16 cellular contexts compared by ENCODE assay signal in the genomic region with DNA sequence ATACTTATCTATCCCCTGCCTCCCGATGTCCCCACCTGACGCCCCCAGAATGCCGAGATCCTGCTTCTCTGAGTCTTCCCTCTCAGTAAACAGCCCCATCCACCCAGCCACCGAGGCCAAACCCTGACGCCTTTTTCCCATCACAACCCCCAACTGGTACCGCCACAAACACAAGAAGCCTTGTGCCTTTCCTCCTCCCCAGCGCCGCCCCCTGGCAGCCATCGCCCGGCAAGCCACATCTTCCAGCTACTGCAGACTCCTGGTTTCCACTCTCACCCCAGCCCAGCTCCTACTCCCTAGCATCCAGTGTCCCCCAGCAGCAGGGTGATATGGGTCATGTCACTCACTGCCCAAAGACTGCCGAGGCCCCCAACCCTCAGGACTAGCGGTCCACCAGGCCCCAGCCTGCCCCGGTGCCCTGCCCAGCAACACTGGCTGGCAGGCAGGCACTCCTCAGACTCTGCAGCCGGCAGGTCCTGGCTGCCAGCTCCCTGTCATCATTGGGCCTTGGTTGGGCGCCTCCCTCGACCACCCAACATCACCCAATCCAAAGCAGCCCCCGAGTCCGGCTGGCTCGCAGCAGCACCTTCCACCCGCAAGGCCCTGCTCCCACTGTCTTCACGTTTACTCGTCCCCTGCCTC. TPM values are rescaled to one million over a fixed set of nuclear protein-coding genes. Genes with fewer than 3 reads are reported as not detected.
DNase-seq lines count a peak whose midpoint lies in the region; ATAC-seq and TF ChIP-seq lines count a peak whose summit lies in the region.
"Had no signal": no experiment of that assay in that cellular context is flagged by ENCODE, and none has a peak within 500 bp of the region (broad histone marks: within the 10 kb centered on the region; RNA-seq: fewer than 3 reads in every experiment).

No MANE protein-coding gene starts in this region.

- H3K9me3 ChIP-seq in OCI-LY3 (ENCODE audit: insufficient read depth, low read length), result no peaks in the 10 kb centered on the region
- H3K9me3 ChIP-seq in tibial nerve, result no peaks in the 10 kb centered on the region

- 54 to 60% methylated on average over 22 of the region's 22 CpGs for WGBS in tibial nerve, 2 donors

- H3K9ac ChIP-seq in OCI-LY3 (ENCODE audit: low read length), result no peak overlapping the region

- peaks cover 92% of the 10 kb centered on the region for H3K79me2 ChIP-seq in OCI-LY3 (ENCODE audit: low read length)

- H3K4me2 ChIP-seq in OCI-LY3 (ENCODE audit: low read length), result no peak overlapping the region
- H3K4me2 ChIP-seq: PC-9 had no signal

- H2AFZ ChIP-seq in OCI-LY3 (ENCODE audit: low read depth, low read length), result no peak overlapping the region
- H2AFZ ChIP-seq: PC-9 had no signal

- H3K4me1 ChIP-seq in OCI-LY3 (ENCODE audit: low read length) (peaks cover 28% of the 10 kb centered on the region), tibial nerve (peaks cover 0 to 25% (median 0%) of the 10 kb centered on the region in 4 donors)

- TF ChIP-seq EP300 in tibial nerve (IDR thresholded peaks at IDR 0.05), result peak in 1 of 2 donors; percentile 43

- peak overlapping the region; percentile 17 for H3K27ac ChIP-seq in OCI-LY3 (ENCODE audit: low read length)
- H3K27ac ChIP-seq in caudate nucleus (ENCODE audit: low read depth, low read length), result peak overlapping the region; percentile 95
- H3K27ac ChIP-seq in tibial nerve, result peak overlapping the region; percentile 17 to 77 (median 56)
- H3K27ac ChIP-seq: PC-9, WERI-Rb-1 had no signal

- peak in 56 of 61 donors; percentile 31 to 91 (median 74) for DNase-seq in caudate nucleus (lab: John Stamatoyannopoulos, UW)
- peak; percentile 76 for DNase-seq in midbrain (lab: John Stamatoyannopoulos, UW)
- no peak for DNase-seq in tibial nerve (ENCODE audit: low spot score in 2 of 2)
- DNase-seq in hepatic stellate cell (ENCODE audit: low spot score), result no peak
- DNase-seq in NAMALWA (ENCODE audit: low spot score), result no peak
- DNase-seq: activated naive CD4-positive, alpha-beta T cell treated with anti-CD3 and anti-CD28 coated beads, Interleukin-2, amount 50 U/mL, for 16 hours; activated T-cell treated with anti-CD3 and anti-CD28 coated beads, Interleukin-2, amount 50 U/mL, for 4 hours; cortex of kidney; GOT3; left colon; NCI-H1417 treated with DMSO at 0.1 percent for 48 hours; retina; WERI-Rb-1 had no signal

- H3K36me3 ChIP-seq in OCI-LY3 (replicated peaks; ENCODE audit: low read depth, low read length) (peaks cover 82% of the 10 kb centered on the region), tibial nerve (peaks cover 0 to 44% (median 0%) of the 10 kb centered on the region in 3 donors)

- peaks cover 83% of the 10 kb centered on the region for H4K20me1 ChIP-seq in OCI-LY3 (ENCODE audit: insufficient read depth, low read length)

- TF ChIP-seq CTCF in OCI-LY3 (IDR thresholded peaks at IDR 0.05; ENCODE audit: low read depth, low read length) (no peak), tibial nerve (IDR thresholded peaks at IDR 0.05) (peak in 3 of 5 experiments; percentile 32 to 37 (median 34))

- ATAC-seq in GM18907 (IDR thresholded peaks at IDR 0.05; ENCODE audit: unreplicated experiment), result no peak
- ATAC-seq: activated T-cell treated with anti-CD3 and anti-CD28 coated beads, Interleukin-2, amount 50 U/mL, for 4 hours; left colon had no signal

- H3K4me3 ChIP-seq in OCI-LY3 (ENCODE audit: low read length), result no peak overlapping the region
- H3K4me3 ChIP-seq in tibial nerve, result no peak overlapping the region
- H3K4me3 ChIP-seq: PC-9 had no signal

- no peaks in the 10 kb centered on the region for H3K27me3 ChIP-seq in OCI-LY3 (ENCODE audit: low read depth, low read length)
- H3K27me3 ChIP-seq in tibial nerve, result no peaks in the 10 kb centered on the region

- TF ChIP-seq POLR2A in tibial nerve (IDR thresholded peaks at IDR 0.05), result no peak

RNA-seq across cellular contexts. Expression of a gene that starts 11.2 kb away (rescaled TPM):
- total RNA-seq in tibial nerve, result 10 to 100 TPM in 3 of 4 donors, 1 to 10 TPM in 1; 9.8 to 25.1 (median 16.2) TPM

RNA-seq across cellular contexts. Expression of a gene that starts 33.6 kb away (rescaled TPM):
- total RNA-seq in tibial nerve, result 10 to 100 TPM; 51.3 to 81.2 (median 63.5) TPM

RNA-seq across cellular contexts. Expression of a gene that starts 45.8 kb away (rescaled TPM):
- 100 to 1,000 TPM in 1 of 4 donors, 10 to 100 TPM in 3; 67.1 to 108 (median 80.8) TPM for total RNA-seq in tibial nerve

RNA-seq across cellular contexts. Expression of a gene that starts 54.2 kb away (rescaled TPM):
- 10 to 100 TPM; 12.0 to 15.3 (median 13.6) TPM for total RNA-seq in tibial nerve

Comparison
In these comparisons a context has a peak if more than half of its experiments do, and no peak if none do; other contexts are left out.
1. H3K27ac ChIP-seq: peak in every context shown above with its lines; median percentile 95 in caudate nucleus; 56 in tibial nerve; 17 in OCI-LY3.
2. DNase-seq: peak in caudate nucleus (56 of 61) and midbrain (single experiment); none in tibial nerve (0 of 2), hepatic stellate cell (single experiment) and NAMALWA (single experiment).